1 cellular context compared by ENCODE assay signal in genomic region chr1:213050745-213051126, GRCh38.
TF ChIP-seq lines count a peak whose summit lies in the region.

No MANE protein-coding gene starts in this region.

TF ChIP-seq in H1, 55 proteins besides CTCF, POLR2A, EP300 and RAD21:
- TF ChIP-seq CREB1 (IDR thresholded peaks at IDR 0.05) (no peak), CBX8 (IDR thresholded peaks at IDR 0.05; ENCODE audit: borderline replicate concordance, low read depth, low read length) (no peak), RFX5 (IDR thresholded peaks at IDR 0.05; ENCODE audit: borderline replicate concordance, low read depth, low read length) (no peak), SP2 (IDR thresholded peaks at IDR 0.05; ENCODE audit: low read length) (no peak), NRF1 (IDR thresholded peaks at IDR 0.05; ENCODE audit: low read depth, low read length) (no peak), HDAC2 (IDR thresholded peaks at IDR 0.05; ENCODE audit: borderline replicate concordance in 1 of 2, low read depth in 2 of 2, low read length in 2 of 2) (0 out of 4 replicates have a peak, but pooled peaks of 1 of the 2 experiments have one; percentile 10), RNF2 (IDR thresholded peaks at IDR 0.05; ENCODE audit: borderline replicate concordance, low read depth, low read length, missing control alignments, poor library complexity, severe bottlenecking) (no peak), SUZ12 (IDR thresholded peaks at IDR 0.05; ENCODE audit: low read length) (no peak), SP4 (IDR thresholded peaks at IDR 0.05; ENCODE audit: low read length) (no peak), KDM4A (IDR thresholded peaks at IDR 0.05; ENCODE audit: low read depth, low read length, severe bottlenecking) (peak; percentile 78), SAP30 (IDR thresholded peaks at IDR 0.05; ENCODE audit: insufficient read depth, insufficient replicate concordance, low read length) (no peak), USF2 (IDR thresholded peaks at IDR 0.05; ENCODE audit: low read length) (no peak), ZNF274 (IDR thresholded peaks at IDR 0.05; ENCODE audit: borderline replicate concordance, extremely low read depth, low read length) (no peak), EZH2 (IDR thresholded peaks at IDR 0.05; ENCODE audit: low read depth, low read length, severe bottlenecking) (no peak), KDM1A (IDR thresholded peaks at IDR 0.05; ENCODE audit: borderline replicate concordance, low read length) (0 out of 2 replicates have a peak, but pooled peaks have one; percentile 51), SIX5 (IDR thresholded peaks at IDR 0.05; ENCODE audit: low read depth, low read length) (no peak), EGR1 (IDR thresholded peaks at IDR 0.05; ENCODE audit: borderline replicate concordance, low read depth, low read length) (no peak), JUN (IDR thresholded peaks at IDR 0.05; ENCODE audit: low read depth, low read length) (no peak), SIRT6 (IDR thresholded peaks at IDR 0.05; ENCODE audit: low read length) (no peak), MAFK (IDR thresholded peaks at IDR 0.05; ENCODE audit: low read depth, low read length) (no peak), PHF8 (conservative IDR thresholded peaks at IDR 0.05; ENCODE audit: low read depth, low read length) (0 out of 2 replicates have a peak, but pooled peaks have one; percentile 31), JUND (IDR thresholded peaks at IDR 0.05; ENCODE audit: low read length) (0 out of 2 replicates have a peak, but pooled peaks have one; percentile 20), KDM5A (IDR thresholded peaks at IDR 0.05; ENCODE audit: low read length) (no peak), RBBP5 (IDR thresholded peaks at IDR 0.05; ENCODE audit: borderline replicate concordance, low read depth, low read length) (no peak), TAF7 (optimal IDR thresholded peaks at IDR 0.05; ENCODE audit: borderline replicate concordance, low read depth, low read length) (no peak), TEAD4 (IDR thresholded peaks at IDR 0.05; ENCODE audit: low read depth, low read length) (no peak), CHD2 (IDR thresholded peaks at IDR 0.05; ENCODE audit: low read length) (no peak), SRF (IDR thresholded peaks at IDR 0.05; ENCODE audit: low read depth, low read length) (no peak), CEBPB (IDR thresholded peaks at IDR 0.05; ENCODE audit: low read depth, low read length) (no peak), TCF12 (IDR thresholded peaks at IDR 0.05; ENCODE audit: low read depth, low read length) (no peak)
TF ChIP-seq in H1: peak in this region for 5.
